20 cellular contexts compared by ENCODE assay signal in genomic region chr7:117946201-117946633, GRCh38.
DNase-seq lines count a peak whose midpoint lies in the region; ATAC-seq and TF ChIP-seq lines count a peak whose summit lies in the region.
"Had no signal": no experiment of that assay in that cellular context is flagged by ENCODE, and none has a peak within 500 bp of the region (broad histone marks: within the 10 kb centered on the region; RNA-seq: fewer than 3 reads in every experiment).

No MANE protein-coding gene starts in this region.

- ATAC-seq in HG03039 (IDR thresholded peaks at IDR 0.05; ENCODE audit: unreplicated experiment): no peak
- ATAC-seq: activated CD8-positive, alpha-beta T cell treated with anti-CD3 and anti-CD28 coated beads for 36 hours; activated naive CD4-positive, alpha-beta T cell treated with anti-CD3 and anti-CD28 coated beads, Interleukin-2, amount 50 U/mL, for 72 hours; heart right ventricle; left cardiac atrium; T-helper 17 cell had no signal

- H3K9me3 ChIP-seq in HAP-1: no peaks in the 10 kb centered on the region; the same call in 1 of the 2 replicates
- H3K9me3 ChIP-seq in adipocyte (ENCODE audit: control insufficient read depth, low read length): peaks cover 10% of the 10 kb centered on the region
- H3K9me3 ChIP-seq: upper lobe of left lung had no signal

- no peak overlapping the region for H3K9ac ChIP-seq in adipocyte (ENCODE audit: low read length)

- H3K27me3 Mint-ChIP-seq in nephron (ENCODE audit: low read depth): no peaks in the 10 kb centered on the region
- H3K27me3 Mint-ChIP-seq: activated CD8-positive, alpha-beta T cell treated with anti-CD3 and anti-CD28 coated beads for 36 hours; CD4-positive, alpha-beta memory T cell; stimulated activated naive CD8-positive, alpha-beta T cell treated with anti-CD3 and anti-CD28 coated beads, Interleukin-15, Interleukin-2, amounts not matched to agents 100 ng/mL and 50 ng/mL, for 24 hours; T-helper 17 cell had no signal

- H3K27me3 ChIP-seq in HAP-1 (ENCODE audit: low read depth) (no peaks in the 10 kb centered on the region), adipocyte (replicated peaks; ENCODE audit: control insufficient read depth, insufficient read depth, low read length) (no peaks in the 10 kb centered on the region)
- H3K27me3 ChIP-seq: heart right ventricle, upper lobe of left lung had no signal

- peaks cover 4% of the 10 kb centered on the region for H3K4me1 ChIP-seq in HAP-1
- no peaks in the 10 kb centered on the region for H3K4me1 ChIP-seq in adipocyte (ENCODE audit: control insufficient read depth, insufficient read depth, low read length)
- H3K4me1 ChIP-seq: heart right ventricle, upper lobe of left lung had no signal

- peak overlapping the region; percentile 6 to 40 (median 15) for H3K27ac Mint-ChIP-seq in nephron
- H3K27ac Mint-ChIP-seq: activated CD8-positive, alpha-beta T cell treated with anti-CD3 and anti-CD28 coated beads for 36 hours; activated naive CD4-positive, alpha-beta T cell treated with anti-CD3 and anti-CD28 coated beads, Interleukin-2, amount 50 U/mL, for 72 hours; CD4-positive, alpha-beta memory T cell; stimulated activated naive CD8-positive, alpha-beta T cell treated with anti-CD3 and anti-CD28 coated beads, Interleukin-15, Interleukin-2, amounts not matched to agents 100 ng/mL and 50 ng/mL, for 24 hours; T-helper 17 cell had no signal

- H3K4me3 Mint-ChIP-seq in nephron: no peak overlapping the region
- H3K4me3 Mint-ChIP-seq: activated CD8-positive, alpha-beta T cell treated with anti-CD3 and anti-CD28 coated beads for 36 hours; CD4-positive, alpha-beta memory T cell; stimulated activated naive CD8-positive, alpha-beta T cell treated with anti-CD3 and anti-CD28 coated beads, Interleukin-15, Interleukin-2, amounts not matched to agents 100 ng/mL and 50 ng/mL, for 24 hours; T-helper 17 cell had no signal

- H3K9me3 Mint-ChIP-seq in nephron: peaks cover 5% of the 10 kb centered on the region
- H3K9me3 Mint-ChIP-seq: activated CD8-positive, alpha-beta T cell treated with anti-CD3 and anti-CD28 coated beads for 36 hours; activated naive CD4-positive, alpha-beta T cell treated with anti-CD3 and anti-CD28 coated beads, Interleukin-2, amount 50 U/mL, for 72 hours had no signal

- no peak for TF ChIP-seq CTCF in nephron (IDR thresholded peaks at IDR 0.05; ENCODE audit: unreplicated experiment in 3 of 3)

- no peaks in the 10 kb centered on the region for H3K36me3 Mint-ChIP-seq in nephron (ENCODE audit: low read depth)
- H3K36me3 Mint-ChIP-seq: activated naive CD4-positive, alpha-beta T cell treated with anti-CD3 and anti-CD28 coated beads, Interleukin-2, amount 50 U/mL, for 72 hours; CD4-positive, alpha-beta memory T cell had no signal

- H3K4me1 Mint-ChIP-seq in nephron: peaks cover 16% of the 10 kb centered on the region
- H3K4me1 Mint-ChIP-seq: CD4-positive, alpha-beta memory T cell; T-helper 17 cell had no signal

- DNase-seq in HAP-1 (ENCODE audit: low spot score in 2 of 2) (peak; percentile 8 to 21), adipocyte (ENCODE audit: low read depth) (peak; percentile 1), epithelial cell of prostate (ENCODE audit: low read depth, low spot score) (no peak), KBM-7 (no peak)
- no peak for DNase-seq in stimulated activated CD4-positive, alpha-beta T cell treated with anti-CD3 and anti-CD28 coated beads, Interleukin-1b, Interleukin-23, amount 100 ng/mL, for 48 hours
- DNase-seq: activated CD8-positive, alpha-beta T cell treated with anti-CD3 and anti-CD28 coated beads for 36 hours; activated T-cell treated with anti-CD3 and anti-CD28 coated beads, Interleukin-2, amount 50 U/mL, for 48 hours; CD4-positive, alpha-beta memory T cell; heart right ventricle; left cardiac atrium; NCI-H187; NCI-H510A; retina; SHP77; T-helper 17 cell; upper lobe of left lung had no signal

- H3K27ac ChIP-seq in epithelial cell of prostate: peak overlapping the region; percentile 35
- H3K27ac ChIP-seq: heart right ventricle, upper lobe of left lung had no signal

- H3K4me3 ChIP-seq in HAP-1 (no peak overlapping the region), adipocyte (ENCODE audit: low read length) (no peak overlapping the region)
- H3K4me3 ChIP-seq: heart right ventricle, upper lobe of left lung had no signal

- H3K36me3 ChIP-seq in HAP-1 (replicated peaks) (no peaks in the 10 kb centered on the region), adipocyte (ENCODE audit: control insufficient read depth, insufficient read depth, low read length, severe bottlenecking) (no peaks in the 10 kb centered on the region)
- H3K36me3 ChIP-seq: heart right ventricle, upper lobe of left lung had no signal

- in situ Hi-C loops in HAP-1 (cut with MboI; ENCODE audit: low sequenced_read_pairs): no loop called here
- in situ Hi-C loops in KBM-7 (cut with MboI; ENCODE audit: low pct_unique_long_range_greater_than_20kb, low sequenced_read_pairs): no loop called here

Comparison
In these comparisons a context has a peak if more than half of its experiments do, and no peak if none do; other contexts are left out.
1. DNase-seq: peak in HAP-1 (2 of 2) and adipocyte (single experiment); none in epithelial cell of prostate (single experiment), KBM-7 (single experiment) and stimulated activated CD4-positive, alpha-beta T cell treated with anti-CD3 and anti-CD28 coated beads, Interleukin-1b, Interleukin-23, amount 100 ng/mL, for 48 hours (single experiment).